8 cellular contexts compared by ENCODE assay signal in genomic region chr3:184380210-184380626, GRCh38. TPM values are rescaled to one million over a fixed set of nuclear protein-coding genes. Genes with fewer than 3 reads are reported as not detected.
DNase-seq lines count a peak whose midpoint lies in the region; ATAC-seq and TF ChIP-seq lines count a peak whose summit lies in the region.

No MANE protein-coding gene starts in this region.

- intact Hi-C loops in CD8-positive, alpha-beta T cell (cut with DNase I, micrococcal nuclease), result no loop called here
- intact Hi-C loops in sciatic nerve (cut with DNase I), result no loop called here

- peak in 1 of 7 experiments; percentile 23 for DNase-seq in CD8-positive, alpha-beta T cell
- DNase-seq in LNCaP clone FGC (ENCODE audit: low read depth) (no peak), amniotic epithelial cell (ENCODE audit: low read depth) (peak; percentile 18), hepatic stellate cell (ENCODE audit: low spot score) (peak; percentile 82), sciatic nerve (ENCODE audit: low spot score) (peak; percentile 88), cerebellar nuclear complex (lab: John Stamatoyannopoulos, UW) (no peak), GM19238 (ENCODE audit: insufficient read length, low spot score) (no peak), AML-193 (lab: John Stamatoyannopoulos, UW) (no peak)

- H3K27ac Mint-ChIP-seq in CD8-positive, alpha-beta T cell, result no peak overlapping the region

- H3K4me1 ChIP-seq in CD8-positive, alpha-beta T cell (ENCODE audit: insufficient read depth, low read length), result peaks cover 8% of the 10 kb centered on the region

- peaks cover 25% of the 10 kb centered on the region for H3K27me3 ChIP-seq in CD8-positive, alpha-beta T cell (ENCODE audit: insufficient read depth, low read length)

- H3K9me3 ChIP-seq in CD8-positive, alpha-beta T cell (ENCODE audit: low read length), result no peaks in the 10 kb centered on the region

- peak overlapping the region; percentile 47 for H3K4me3 ChIP-seq in CD8-positive, alpha-beta T cell (ENCODE audit: low read depth, low read length)
- H3K4me3 ChIP-seq in LNCaP clone FGC (ENCODE audit: low read depth, low read length), result peak overlapping the region; percentile 25

- no peak for TF ChIP-seq CTCF in CD8-positive, alpha-beta T cell (IDR thresholded peaks at IDR 0.05)
- no peak for TF ChIP-seq CTCF in LNCaP clone FGC (IDR thresholded peaks at IDR 0.05; ENCODE audit: control insufficient read depth, extremely low read depth, insufficient read depth)

- H3K9me3 Mint-ChIP-seq in CD8-positive, alpha-beta T cell, result no peaks in the 10 kb centered on the region

- H3K27me3 Mint-ChIP-seq in CD8-positive, alpha-beta T cell (ENCODE audit: low read depth), result peaks cover 54% of the 10 kb centered on the region

- POLR2A ChIA-PET in CD8-positive, alpha-beta T cell (lab: Charles Lee), result no interaction called here

- peaks cover 10% of the 10 kb centered on the region for H3K4me1 Mint-ChIP-seq in CD8-positive, alpha-beta T cell (ENCODE audit: low read depth)

- no peaks in the 10 kb centered on the region for H3K36me3 Mint-ChIP-seq in CD8-positive, alpha-beta T cell

- no peaks in the 10 kb centered on the region for H3K36me3 ChIP-seq in CD8-positive, alpha-beta T cell (ENCODE audit: insufficient read depth, low read length)

- H3K27ac ChIP-seq in CD8-positive, alpha-beta T cell (ENCODE audit: low read depth, low read length), result no peak overlapping the region

- H3K4me3 Mint-ChIP-seq in CD8-positive, alpha-beta T cell, result no peak overlapping the region

- CTCF ChIA-PET in CD8-positive, alpha-beta T cell (lab: Charles Lee), result no interaction called here

- ATAC-seq in CD8-positive, alpha-beta T cell, result peak; percentile 34
- ATAC-seq in sciatic nerve, result peak; percentile 57

RNA-seq across cellular contexts. Expression of gene CHRD, which starts 0.4 kb away (rescaled TPM):
- not detected for total RNA-seq in CD8-positive, alpha-beta T cell
- 27.0 TPM for total RNA-seq in sciatic nerve

RNA-seq across cellular contexts. Expression of gene THPO, which starts 2.2 kb away (rescaled TPM):
- not detected for total RNA-seq in CD8-positive, alpha-beta T cell
- 1.2 TPM for total RNA-seq in sciatic nerve

RNA-seq across cellular contexts. Expression of gene POLR2H, which starts 18.7 kb away (rescaled TPM):
- total RNA-seq in CD8-positive, alpha-beta T cell, result 10 to 100 TPM; 15.6 to 18.4 TPM
- 57.8 TPM for total RNA-seq in sciatic nerve

RNA-seq across cellular contexts. Expression of gene CLCN2, which starts 18.8 kb away (rescaled TPM):
- 1 to 10 TPM; 2.7 to 3.9 TPM for total RNA-seq in CD8-positive, alpha-beta T cell
- total RNA-seq in sciatic nerve, result 24.5 TPM

RNA-seq across cellular contexts. Expression of gene FAM131A, which starts 42.8 kb away (rescaled TPM):
- 10 to 100 TPM in 1 of 2 experiments, 1 to 10 TPM in 1; 9.8 to 11.1 TPM for total RNA-seq in CD8-positive, alpha-beta T cell
- total RNA-seq in sciatic nerve, result 22.6 TPM

Comparison
In these comparisons a context has a peak if more than half of its experiments do, and no peak if none do; other contexts are left out.
1. DNase-seq: peak in amniotic epithelial cell (single experiment), hepatic stellate cell (single experiment) and sciatic nerve (single experiment); none in LNCaP clone FGC (single experiment), cerebellar nuclear complex (0 of 2), GM19238 (single experiment) and AML-193 (0 of 2).
2. RNA of gene CHRD, which starts 0.4 kb away (total RNA-seq): 27.0 TPM in sciatic nerve (single experiment); not detected in CD8-positive, alpha-beta T cell; every median in the first group is over 10 times any median in the second.